1 cellular context compared by ENCODE assay signal in the genomic region with DNA sequence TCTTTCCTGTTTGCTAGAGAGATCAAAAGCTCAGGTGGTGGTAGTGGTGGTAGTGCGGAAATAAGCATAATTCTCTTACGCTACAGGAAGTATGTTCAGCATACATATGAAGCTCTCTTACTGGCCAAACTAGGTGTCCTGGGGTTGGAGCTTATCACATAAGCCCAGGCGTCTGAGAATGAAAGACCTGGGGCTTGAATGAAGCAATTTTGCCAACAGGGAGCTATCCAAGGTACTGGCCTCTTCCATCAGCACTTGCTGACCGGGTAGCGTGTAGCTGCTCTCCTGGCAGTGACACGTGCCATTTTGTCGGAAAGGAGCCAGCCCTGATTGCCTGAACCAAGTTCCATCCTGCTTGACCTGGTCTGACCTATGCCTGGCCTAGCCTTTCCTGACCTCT.
A peak's percentile ranks its signal among the peaks of the same experiment; 100 is the strongest.
TF ChIP-seq lines count a peak whose summit lies in the region.

No MANE protein-coding gene starts in this region.

TF ChIP-seq in HepG2, 621 proteins besides CTCF, POLR2A, EP300 and RAD21 (continued from another document and continues in another):
- no peak for TF ChIP-seq SNAPC4 (CRISPR knock-in tag; IDR thresholded peaks at IDR 0.05)
- TF ChIP-seq, protein P1, sequence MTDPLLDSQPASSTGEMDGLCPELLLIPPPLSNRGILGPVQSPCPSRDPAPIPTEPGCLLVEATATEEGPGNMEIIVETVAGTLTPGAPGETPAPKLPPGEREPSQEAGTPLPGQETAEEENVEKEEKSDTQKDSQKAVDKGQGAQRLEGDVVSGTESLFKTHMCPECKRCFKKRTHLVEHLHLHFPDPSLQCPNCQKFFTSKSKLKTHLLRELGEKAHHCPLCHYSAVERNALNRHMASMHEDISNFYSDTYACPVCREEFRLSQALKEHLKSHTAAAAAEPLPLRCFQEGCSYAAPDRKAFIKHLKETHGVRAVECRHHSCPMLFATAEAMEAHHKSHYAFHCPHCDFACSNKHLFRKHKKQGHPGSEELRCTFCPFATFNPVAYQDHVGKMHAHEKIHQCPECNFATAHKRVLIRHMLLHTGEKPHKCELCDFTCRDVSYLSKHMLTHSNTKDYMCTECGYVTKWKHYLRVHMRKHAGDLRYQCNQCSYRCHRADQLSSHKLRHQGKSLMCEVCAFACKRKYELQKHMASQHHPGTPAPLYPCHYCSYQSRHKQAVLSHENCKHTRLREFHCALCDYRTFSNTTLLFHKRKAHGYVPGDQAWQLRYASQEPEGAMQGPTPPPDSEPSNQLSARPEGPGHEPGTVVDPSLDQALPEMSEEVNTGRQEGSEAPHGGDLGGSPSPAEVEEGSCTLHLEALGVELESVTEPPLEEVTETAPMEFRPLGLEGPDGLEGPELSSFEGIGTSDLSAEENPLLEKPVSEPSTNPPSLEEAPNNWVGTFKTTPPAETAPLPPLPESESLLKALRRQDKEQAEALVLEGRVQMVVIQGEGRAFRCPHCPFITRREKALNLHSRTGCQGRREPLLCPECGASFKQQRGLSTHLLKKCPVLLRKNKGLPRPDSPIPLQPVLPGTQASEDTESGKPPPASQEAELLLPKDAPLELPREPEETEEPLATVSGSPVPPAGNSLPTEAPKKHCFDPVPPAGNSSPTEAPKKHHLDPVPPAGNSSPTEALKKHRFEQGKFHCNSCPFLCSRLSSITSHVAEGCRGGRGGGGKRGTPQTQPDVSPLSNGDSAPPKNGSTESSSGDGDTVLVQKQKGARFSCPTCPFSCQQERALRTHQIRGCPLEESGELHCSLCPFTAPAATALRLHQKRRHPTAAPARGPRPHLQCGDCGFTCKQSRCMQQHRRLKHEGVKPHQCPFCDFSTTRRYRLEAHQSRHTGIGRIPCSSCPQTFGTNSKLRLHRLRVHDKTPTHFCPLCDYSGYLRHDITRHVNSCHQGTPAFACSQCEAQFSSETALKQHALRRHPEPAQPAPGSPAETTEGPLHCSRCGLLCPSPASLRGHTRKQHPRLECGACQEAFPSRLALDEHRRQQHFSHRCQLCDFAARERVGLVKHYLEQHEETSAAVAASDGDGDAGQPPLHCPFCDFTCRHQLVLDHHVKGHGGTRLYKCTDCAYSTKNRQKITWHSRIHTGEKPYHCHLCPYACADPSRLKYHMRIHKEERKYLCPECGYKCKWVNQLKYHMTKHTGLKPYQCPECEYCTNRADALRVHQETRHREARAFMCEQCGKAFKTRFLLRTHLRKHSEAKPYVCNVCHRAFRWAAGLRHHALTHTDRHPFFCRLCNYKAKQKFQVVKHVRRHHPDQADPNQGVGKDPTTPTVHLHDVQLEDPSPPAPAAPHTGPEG (CRISPR knock-in tag; IDR thresholded peaks at IDR 0.05), result 0 out of 2 replicates have a peak, but pooled peaks have one; percentile 50
- peak; percentile 18; the same call in 1 of the 2 replicates for TF ChIP-seq BHLHE40 (IDR thresholded peaks at IDR 0.05; ENCODE audit: low read length)
- TF ChIP-seq, protein P2, sequence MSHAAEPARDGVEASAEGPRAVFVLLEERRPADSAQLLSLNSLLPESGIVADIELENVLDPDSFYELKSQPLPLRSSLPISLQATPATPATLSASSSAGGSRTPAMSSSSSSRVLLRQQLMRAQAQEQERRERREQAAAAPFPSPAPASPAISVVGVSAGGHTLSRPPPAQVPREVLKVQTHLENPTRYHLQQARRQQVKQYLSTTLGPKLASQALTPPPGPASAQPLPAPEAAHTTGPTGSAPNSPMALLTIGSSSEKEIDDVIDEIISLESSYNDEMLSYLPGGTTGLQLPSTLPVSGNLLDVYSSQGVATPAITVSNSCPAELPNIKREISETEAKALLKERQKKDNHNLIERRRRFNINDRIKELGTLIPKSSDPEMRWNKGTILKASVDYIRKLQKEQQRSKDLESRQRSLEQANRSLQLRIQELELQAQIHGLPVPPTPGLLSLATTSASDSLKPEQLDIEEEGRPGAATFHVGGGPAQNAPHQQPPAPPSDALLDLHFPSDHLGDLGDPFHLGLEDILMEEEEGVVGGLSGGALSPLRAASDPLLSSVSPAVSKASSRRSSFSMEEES (CRISPR knock-in tag; IDR thresholded peaks at IDR 0.05), result 0 out of 2 replicates have a peak, but pooled peaks have one; percentile 14
- TF ChIP-seq ZNF605 (CRISPR knock-in tag; IDR thresholded peaks at IDR 0.05), result no peak
- no peak for TF ChIP-seq NCOA5 (CRISPR knock-in tag; IDR thresholded peaks at IDR 0.05)
- 0 out of 2 replicates have a peak, but pooled peaks have one; percentile 66 for TF ChIP-seq HOXA5 (CRISPR knock-in tag; IDR thresholded peaks at IDR 0.05)
- TF ChIP-seq ZNF737 (CRISPR knock-in tag; IDR thresholded peaks at IDR 0.05; ENCODE audit: borderline replicate concordance), result peak; percentile 62; the same call in 1 of the 2 replicates
- TF ChIP-seq, protein P3, sequence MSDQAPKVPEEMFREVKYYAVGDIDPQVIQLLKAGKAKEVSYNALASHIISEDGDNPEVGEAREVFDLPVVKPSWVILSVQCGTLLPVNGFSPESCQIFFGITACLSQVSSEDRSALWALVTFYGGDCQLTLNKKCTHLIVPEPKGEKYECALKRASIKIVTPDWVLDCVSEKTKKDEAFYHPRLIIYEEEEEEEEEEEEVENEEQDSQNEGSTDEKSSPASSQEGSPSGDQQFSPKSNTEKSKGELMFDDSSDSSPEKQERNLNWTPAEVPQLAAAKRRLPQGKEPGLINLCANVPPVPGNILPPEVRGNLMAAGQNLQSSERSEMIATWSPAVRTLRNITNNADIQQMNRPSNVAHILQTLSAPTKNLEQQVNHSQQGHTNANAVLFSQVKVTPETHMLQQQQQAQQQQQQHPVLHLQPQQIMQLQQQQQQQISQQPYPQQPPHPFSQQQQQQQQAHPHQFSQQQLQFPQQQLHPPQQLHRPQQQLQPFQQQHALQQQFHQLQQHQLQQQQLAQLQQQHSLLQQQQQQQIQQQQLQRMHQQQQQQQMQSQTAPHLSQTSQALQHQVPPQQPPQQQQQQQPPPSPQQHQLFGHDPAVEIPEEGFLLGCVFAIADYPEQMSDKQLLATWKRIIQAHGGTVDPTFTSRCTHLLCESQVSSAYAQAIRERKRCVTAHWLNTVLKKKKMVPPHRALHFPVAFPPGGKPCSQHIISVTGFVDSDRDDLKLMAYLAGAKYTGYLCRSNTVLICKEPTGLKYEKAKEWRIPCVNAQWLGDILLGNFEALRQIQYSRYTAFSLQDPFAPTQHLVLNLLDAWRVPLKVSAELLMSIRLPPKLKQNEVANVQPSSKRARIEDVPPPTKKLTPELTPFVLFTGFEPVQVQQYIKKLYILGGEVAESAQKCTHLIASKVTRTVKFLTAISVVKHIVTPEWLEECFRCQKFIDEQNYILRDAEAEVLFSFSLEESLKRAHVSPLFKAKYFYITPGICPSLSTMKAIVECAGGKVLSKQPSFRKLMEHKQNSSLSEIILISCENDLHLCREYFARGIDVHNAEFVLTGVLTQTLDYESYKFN (CRISPR knock-in tag; conservative IDR thresholded peaks at IDR 0.05), result no peak
- TF ChIP-seq, protein P4, sequence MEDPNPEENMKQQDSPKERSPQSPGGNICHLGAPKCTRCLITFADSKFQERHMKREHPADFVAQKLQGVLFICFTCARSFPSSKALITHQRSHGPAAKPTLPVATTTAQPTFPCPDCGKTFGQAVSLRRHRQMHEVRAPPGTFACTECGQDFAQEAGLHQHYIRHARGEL (CRISPR knock-in tag; IDR thresholded peaks at IDR 0.05), result no peak
- TF ChIP-seq JUNB (CRISPR knock-in tag; IDR thresholded peaks at IDR 0.05; ENCODE audit: borderline replicate concordance), result no peak
- TF ChIP-seq KAT8 (CRISPR knock-in tag; IDR thresholded peaks at IDR 0.05), result no peak
- TF ChIP-seq NKX3-1 (CRISPR knock-in tag; IDR thresholded peaks at IDR 0.05), result peak; percentile 80
- no peak for TF ChIP-seq STAG1 (CRISPR knock-in tag; IDR thresholded peaks at IDR 0.05)
- no peak for TF ChIP-seq ZNF570 (CRISPR knock-in tag; IDR thresholded peaks at IDR 0.05; ENCODE audit: borderline replicate concordance)
- peak; percentile 55 for TF ChIP-seq SAP130 (CRISPR knock-in tag; IDR thresholded peaks at IDR 0.05; ENCODE audit: low read depth)
- no peak for TF ChIP-seq ZBTB20 (CRISPR knock-in tag; IDR thresholded peaks at IDR 0.05; ENCODE audit: borderline replicate concordance, low read depth)
- 0 out of 2 replicates have a peak, but pooled peaks have one; percentile 44 for TF ChIP-seq MIER3 (CRISPR knock-in tag; IDR thresholded peaks at IDR 0.05; ENCODE audit: borderline replicate concordance)
- no peak for TF ChIP-seq UBTF (CRISPR knock-in tag; IDR thresholded peaks at IDR 0.05)
- TF ChIP-seq MIXL1 (CRISPR knock-in tag; IDR thresholded peaks at IDR 0.05), result peak; percentile 33; the same call in 1 of the 2 replicates
- 0 out of 2 replicates have a peak, but pooled peaks have one; percentile 32 for TF ChIP-seq ARNTL (CRISPR knock-in tag; IDR thresholded peaks at IDR 0.05)
- TF ChIP-seq, protein P5, sequence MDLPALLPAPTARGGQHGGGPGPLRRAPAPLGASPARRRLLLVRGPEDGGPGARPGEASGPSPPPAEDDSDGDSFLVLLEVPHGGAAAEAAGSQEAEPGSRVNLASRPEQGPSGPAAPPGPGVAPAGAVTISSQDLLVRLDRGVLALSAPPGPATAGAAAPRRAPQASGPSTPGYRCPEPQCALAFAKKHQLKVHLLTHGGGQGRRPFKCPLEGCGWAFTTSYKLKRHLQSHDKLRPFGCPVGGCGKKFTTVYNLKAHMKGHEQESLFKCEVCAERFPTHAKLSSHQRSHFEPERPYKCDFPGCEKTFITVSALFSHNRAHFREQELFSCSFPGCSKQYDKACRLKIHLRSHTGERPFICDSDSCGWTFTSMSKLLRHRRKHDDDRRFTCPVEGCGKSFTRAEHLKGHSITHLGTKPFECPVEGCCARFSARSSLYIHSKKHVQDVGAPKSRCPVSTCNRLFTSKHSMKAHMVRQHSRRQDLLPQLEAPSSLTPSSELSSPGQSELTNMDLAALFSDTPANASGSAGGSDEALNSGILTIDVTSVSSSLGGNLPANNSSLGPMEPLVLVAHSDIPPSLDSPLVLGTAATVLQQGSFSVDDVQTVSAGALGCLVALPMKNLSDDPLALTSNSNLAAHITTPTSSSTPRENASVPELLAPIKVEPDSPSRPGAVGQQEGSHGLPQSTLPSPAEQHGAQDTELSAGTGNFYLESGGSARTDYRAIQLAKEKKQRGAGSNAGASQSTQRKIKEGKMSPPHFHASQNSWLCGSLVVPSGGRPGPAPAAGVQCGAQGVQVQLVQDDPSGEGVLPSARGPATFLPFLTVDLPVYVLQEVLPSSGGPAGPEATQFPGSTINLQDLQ (CRISPR knock-in tag; IDR thresholded peaks at IDR 0.05), result 0 out of 2 replicates have a peak, but pooled peaks have one; percentile 23
- 0 out of 4 replicates have a peak, but pooled peaks of 1 of the 2 experiments have one; percentile 51 for TF ChIP-seq KLF16 (CRISPR knock-in tag; IDR thresholded peaks at IDR 0.05)
- no peak for TF ChIP-seq SP2 (CRISPR knock-in tag; IDR thresholded peaks at IDR 0.05)
- no peak for TF ChIP-seq TBP (CRISPR knock-in tag; IDR thresholded peaks at IDR 0.05)
- peak; percentile 77; the same call in 1 of the 2 replicates for TF ChIP-seq TGIF2 (CRISPR knock-in tag; IDR thresholded peaks at IDR 0.05)
- TF ChIP-seq ZNF335 (CRISPR knock-in tag; IDR thresholded peaks at IDR 0.05), result peak; percentile 51; the same call in 1 of the 2 replicates
- no peak for TF ChIP-seq CCAR2 (optimal IDR thresholded peaks at IDR 0.05; ENCODE audit: low read depth, low read length)
- TF ChIP-seq ZNF772 (CRISPR knock-in tag; IDR thresholded peaks at IDR 0.05), result 0 out of 2 replicates have a peak, but pooled peaks have one; percentile 29
- peak; percentile 57; the same call in 1 of the 2 replicates for TF ChIP-seq ZFP37 (CRISPR knock-in tag; IDR thresholded peaks at IDR 0.05; ENCODE audit: borderline replicate concordance)
- TF ChIP-seq ZSCAN22 (CRISPR knock-in tag; IDR thresholded peaks at IDR 0.05), result no peak
- TF ChIP-seq WIZ (CRISPR knock-in tag; IDR thresholded peaks at IDR 0.05), result peak; percentile 98
- 0 out of 2 replicates have a peak, but pooled peaks have one; percentile 18 for TF ChIP-seq PITX1 (CRISPR knock-in tag; IDR thresholded peaks at IDR 0.05)
- no peak for TF ChIP-seq MLLT10 (CRISPR knock-in tag; IDR thresholded peaks at IDR 0.05)
- 0 out of 2 replicates have a peak, but pooled peaks have one; percentile 63 for TF ChIP-seq TP53 (CRISPR knock-in tag; conservative IDR thresholded peaks at IDR 0.05)
- no peak for TF ChIP-seq ISX (CRISPR knock-in tag; conservative IDR thresholded peaks at IDR 0.05)
